In the genomic region with DNA sequence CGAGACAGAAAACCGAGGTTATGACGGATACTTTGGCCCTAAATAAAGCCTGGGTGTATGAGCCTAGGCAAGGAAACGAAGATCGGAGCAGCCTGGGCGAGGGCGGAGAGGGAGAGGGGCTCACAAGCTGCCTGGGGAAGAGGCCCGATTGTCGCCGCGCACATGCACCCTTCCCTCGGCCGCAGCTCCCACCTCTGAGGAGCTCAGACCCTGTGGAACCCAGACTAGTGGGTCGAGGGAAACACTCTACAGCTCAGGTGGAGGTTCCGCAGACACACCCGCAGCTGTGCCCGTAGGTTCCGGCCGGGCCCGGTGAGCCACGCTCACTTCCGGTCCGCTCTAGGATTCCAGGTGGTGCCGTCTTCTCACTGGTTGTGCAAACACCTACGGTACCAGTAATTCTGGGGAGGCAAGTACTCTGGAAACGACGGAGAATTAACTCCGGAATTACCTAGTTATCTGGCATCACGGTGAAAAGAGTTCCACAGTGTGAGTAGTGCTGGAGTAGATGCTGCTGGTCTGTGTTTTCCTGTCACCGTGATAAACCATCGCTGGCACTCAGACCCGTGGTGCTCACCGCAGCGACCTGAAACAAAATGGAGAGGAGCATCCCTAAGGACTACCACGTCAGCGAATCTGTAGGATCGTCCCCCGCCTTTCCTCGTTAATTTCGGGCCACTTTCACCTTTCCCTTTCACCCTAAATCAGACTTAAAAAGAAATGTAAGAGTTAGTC, we compare ENCODE assay signal across 9 cellular contexts.
DNase-seq lines count a peak whose midpoint lies in the region; ATAC-seq and TF ChIP-seq lines count a peak whose summit lies in the region.
"Had no signal": no experiment of that assay in that cellular context is flagged by ENCODE, and none has a peak within 500 bp of the region (broad histone marks: within the 10 kb centered on the region; RNA-seq: fewer than 3 reads in every experiment).

No MANE protein-coding gene starts in this region.

- TF ChIP-seq CTCF in fibroblast of lung (conservative IDR thresholded peaks at IDR 0.05 in 1 of 2, IDR thresholded peaks at IDR 0.05 in 1 of 2; ENCODE audit: low read depth in 1 of 2, low read length in 2 of 2), result no peak
- TF ChIP-seq CTCF in neural crest cell (conservative IDR thresholded peaks at IDR 0.05), result no peak
- TF ChIP-seq CTCF in suprapubic skin (IDR thresholded peaks at IDR 0.05), result no peak

- peak overlapping the region; percentile 37 to 70 (median 56) for H3K4me3 ChIP-seq in fibroblast of lung (replicated peaks in 1 of 4; ENCODE audit: control extremely low read depth in 1 of 4, insufficient read depth in 1 of 4, low read depth in 3 of 4, low read length in 4 of 4)
- H3K4me3 ChIP-seq in suprapubic skin, result peak overlapping the region; percentile 58

- H3K9me3 ChIP-seq in fibroblast of lung (ENCODE audit: control insufficient read depth, insufficient read depth, low read depth, low read length) (no peaks in the 10 kb centered on the region), suprapubic skin (no peaks in the 10 kb centered on the region)

- no peak for TF ChIP-seq EP300 in suprapubic skin (IDR thresholded peaks at IDR 0.05)

- H3K9me3 Mint-ChIP-seq in neural crest cell, result no peaks in the 10 kb centered on the region

- no peaks in the 10 kb centered on the region for H4K20me1 ChIP-seq in fibroblast of lung (ENCODE audit: control insufficient read depth, extremely low read depth, insufficient read depth, low read length)

- H3K4me1 ChIP-seq in fibroblast of lung (ENCODE audit: control insufficient read depth, extremely low read depth, insufficient read depth, low read length) (no peaks in the 10 kb centered on the region), suprapubic skin (peaks cover 15% of the 10 kb centered on the region)

- peaks cover 50% of the 10 kb centered on the region for H3K4me1 Mint-ChIP-seq in neural crest cell

- H3K27me3 ChIP-seq in fibroblast of lung (ENCODE audit: control insufficient read depth, insufficient read depth, low read length), result no peaks in the 10 kb centered on the region
- H3K27me3 ChIP-seq in suprapubic skin, result peaks cover 75% of the 10 kb centered on the region

- no peaks in the 10 kb centered on the region for H3K79me2 ChIP-seq in fibroblast of lung (ENCODE audit: control insufficient read depth, insufficient read depth, low read length)

- no peak overlapping the region for H3K9ac ChIP-seq in fibroblast of lung (ENCODE audit: insufficient read depth, low read length)

- no peaks in the 10 kb centered on the region for H3K36me3 Mint-ChIP-seq in neural crest cell (ENCODE audit: low read depth)

- peak overlapping the region; percentile 85 for H2AFZ ChIP-seq in fibroblast of lung (ENCODE audit: low read length)

- H3K4me3 Mint-ChIP-seq in neural crest cell, result peak overlapping the region; percentile 88

- peaks cover 31% of the 10 kb centered on the region for H3K27me3 Mint-ChIP-seq in neural crest cell (ENCODE audit: low read depth)

- H3K36me3 ChIP-seq in fibroblast of lung (ENCODE audit: control insufficient read depth, insufficient read depth, low read length) (no peaks in the 10 kb centered on the region), suprapubic skin (no peaks in the 10 kb centered on the region)

- peak overlapping the region; percentile 74 for H3K27ac Mint-ChIP-seq in neural crest cell (ENCODE audit: unreplicated experiment)

- DNase-seq in activated gamma-delta T cell treated with Interleukin-2 at 50 U/mL for 16 hours, result peak; percentile 35
- no peak for DNase-seq in activated gamma-delta T cell (lab: John Stamatoyannopoulos, UW)
- DNase-seq in NCI-H748 treated with DMSO at 0.1 percent for 48 hours (lab: John Stamatoyannopoulos, UW), result peak; percentile 95
- DNase-seq in activated T-cell treated with anti-CD3 and anti-CD28 coated beads, Interleukin-2, amount 50 U/mL, for 1 hour, result peak; percentile 66
- DNase-seq in fibroblast of lung (ENCODE audit: low read depth in 2 of 2), result peak; percentile 45 to 70
- peak; percentile 22 for DNase-seq in neural crest cell (ENCODE audit: low read depth, low spot score)
- DNase-seq in suprapubic skin (ENCODE audit: low spot score in 2 of 2), result no peak
- DNase-seq: DND-41 had no signal

- WGBS in suprapubic skin, result 2% methylated on average over 35 of the region's 40 CpGs

- H3K4me2 ChIP-seq in fibroblast of lung (ENCODE audit: extremely low read depth, insufficient read depth, low read length), result peak overlapping the region; percentile 87

- peak; percentile 69 for ATAC-seq in HG03139 (IDR thresholded peaks at IDR 0.05; ENCODE audit: unreplicated experiment)

- H3K27ac ChIP-seq in fibroblast of lung (ENCODE audit: insufficient read depth, low read length) (no peak overlapping the region), suprapubic skin (no peak overlapping the region)

- no peak for TF ChIP-seq POLR2A in suprapubic skin (IDR thresholded peaks at IDR 0.05)

Comparison
In these comparisons a context has a peak if more than half of its experiments do, and no peak if none do; other contexts are left out.
1. DNase-seq: peak in activated gamma-delta T cell treated with Interleukin-2 at 50 U/mL for 16 hours (single experiment), NCI-H748 treated with DMSO at 0.1 percent for 48 hours (single experiment), activated T-cell treated with anti-CD3 and anti-CD28 coated beads, Interleukin-2, amount 50 U/mL, for 1 hour (single experiment), fibroblast of lung (2 of 2) and neural crest cell (single experiment); none in activated gamma-delta T cell (single experiment) and suprapubic skin (0 of 2).